In genomic region chrX:134544614-134545255, GRCh38 we compare ENCODE assay signal across 10 cellular contexts.
DNase-seq lines count a peak whose midpoint lies in the region; ATAC-seq, FAIRE-seq and TF ChIP-seq lines count a peak whose summit lies in the region.
"Had no signal": no experiment of that assay in that cellular context is flagged by ENCODE, and none has a peak within 500 bp of the region (broad histone marks: within the 10 kb centered on the region; RNA-seq: fewer than 3 reads in every experiment).

No MANE protein-coding gene starts in this region.

- H3K36me3 ChIP-seq in H1 (ENCODE audit: control insufficient read depth in 2 of 4, insufficient read depth in 4 of 4, low read length in 3 of 4), result no peaks in the 10 kb centered on the region

- no peak for DNase-seq in activated CD8-positive, alpha-beta T cell treated with anti-CD3 and anti-CD28 coated beads, Interleukin-2, amount 10 ng/mL, durations not matched to agents 7 days and 5 days
- no peak for DNase-seq in activated CD8-positive, alpha-beta T cell treated with anti-CD3 and anti-CD28 coated beads for 36 hours
- peak in 1 of 2 experiments; percentile 54 for DNase-seq in H1 (ENCODE audit: low read depth in 1 of 2, low spot score in 2 of 2)
- DNase-seq in mesothelial cell of epicardium (ENCODE audit: low spot score in 2 of 2, unreplicated experiment in 2 of 2), result peak; percentile 28 to 40
- no peak for DNase-seq in type B pancreatic cell (ENCODE audit: extremely low spot score, unreplicated experiment)
- DNase-seq in lower leg skin (ENCODE audit: low spot score in 2 of 2), result no peak
- DNase-seq in activated CD4-positive, alpha-beta T cell treated with anti-CD3 and anti-CD28 coated beads, Interleukin-2, amount 10 ng/mL, durations not matched to agents 7 days and 5 days, result no peak
- no peak for DNase-seq in SIG-M5 treated with dmso at 0.1 percent for 504 hours (lab: John Stamatoyannopoulos, UW; ENCODE audit: unreplicated experiment)
- DNase-seq: activated T-cell treated with anti-CD3 and anti-CD28 coated beads, Interleukin-2, amount 50 U/mL, for 48 hours had no signal

- intact Hi-C loops in activated CD8-positive, alpha-beta T cell treated with anti-CD3 and anti-CD28 coated beads for 36 hours (cut with micrococcal nuclease), result no loop called here
- intact Hi-C loops in lower leg skin (cut with DNase I; ENCODE audit: low total_unique reads), result no loop called here

- H3K79me1 ChIP-seq in H1 (ENCODE audit: low read depth, low read length), result no peaks in the 10 kb centered on the region

- no peak overlapping the region for H3K14ac ChIP-seq in H1 (ENCODE audit: insufficient read length)

- H4K5ac ChIP-seq in H1 (ENCODE audit: insufficient read length, low read depth, low read length), result no peak overlapping the region

- no peak for TF ChIP-seq RAD21 in H1 (IDR thresholded peaks at IDR 0.05 in 1 of 2, conservative IDR thresholded peaks at IDR 0.05 in 1 of 2; ENCODE audit: low read depth in 2 of 2, low read length in 2 of 2)

- peak overlapping the region in 2 of 4 experiments; percentile 44 to 72; a peak in 3 of 7 replicates for H3K9ac ChIP-seq in H1 (replicated peaks in 1 of 4; ENCODE audit: extremely low read depth in 1 of 4, low read depth in 3 of 4, low read length in 3 of 4)

- no peak for FAIRE-seq in H1 (lab: Jason Lieb, UNC)
- FAIRE-seq: colon had no signal

- no peak overlapping the region for H3K27ac Mint-ChIP-seq in activated CD8-positive, alpha-beta T cell treated with anti-CD3 and anti-CD28 coated beads, Interleukin-2, amount 10 ng/mL, durations not matched to agents 7 days and 5 days
- H3K27ac Mint-ChIP-seq in activated CD8-positive, alpha-beta T cell treated with anti-CD3 and anti-CD28 coated beads for 36 hours, result no peak overlapping the region
- peak overlapping the region; percentile 72 for H3K27ac Mint-ChIP-seq in mesothelial cell of epicardium
- peak overlapping the region; percentile 51 for H3K27ac Mint-ChIP-seq in type B pancreatic cell
- H3K27ac Mint-ChIP-seq in activated CD4-positive, alpha-beta T cell treated with anti-CD3 and anti-CD28 coated beads, Interleukin-2, amount 10 ng/mL, durations not matched to agents 7 days and 5 days, result no peak overlapping the region

- no peak overlapping the region for H3K23ac ChIP-seq in H1 (ENCODE audit: insufficient read length)

- no peak overlapping the region for H4K91ac ChIP-seq in H1 (replicated peaks; ENCODE audit: insufficient read length, low read length)

- no peak for TF ChIP-seq EP300 in H1 (IDR thresholded peaks at IDR 0.05; ENCODE audit: borderline replicate concordance in 1 of 2, low read depth in 2 of 2, low read length in 2 of 2)

- no peaks in the 10 kb centered on the region for H3K9me3 Mint-ChIP-seq in activated CD8-positive, alpha-beta T cell treated with anti-CD3 and anti-CD28 coated beads, Interleukin-2, amount 10 ng/mL, durations not matched to agents 7 days and 5 days (ENCODE audit: insufficient read depth)
- H3K9me3 Mint-ChIP-seq in activated CD8-positive, alpha-beta T cell treated with anti-CD3 and anti-CD28 coated beads for 36 hours, result no peaks in the 10 kb centered on the region
- H3K9me3 Mint-ChIP-seq in mesothelial cell of epicardium (peaks cover 17% of the 10 kb centered on the region), type B pancreatic cell (no peaks in the 10 kb centered on the region)
- no peaks in the 10 kb centered on the region for H3K9me3 Mint-ChIP-seq in activated CD4-positive, alpha-beta T cell treated with anti-CD3 and anti-CD28 coated beads, Interleukin-2, amount 10 ng/mL, durations not matched to agents 7 days and 5 days

- no peaks in the 10 kb centered on the region for H4K20me1 ChIP-seq in H1 (replicated peaks in 1 of 2; ENCODE audit: control insufficient read depth in 1 of 2, insufficient read depth in 2 of 2, low read length in 2 of 2)

- H3K27me3 Mint-ChIP-seq in activated CD8-positive, alpha-beta T cell treated with anti-CD3 and anti-CD28 coated beads, Interleukin-2, amount 10 ng/mL, durations not matched to agents 7 days and 5 days (ENCODE audit: low read depth), result peaks cover 9% of the 10 kb centered on the region
- peaks cover 21% of the 10 kb centered on the region for H3K27me3 Mint-ChIP-seq in activated CD8-positive, alpha-beta T cell treated with anti-CD3 and anti-CD28 coated beads for 36 hours
- peaks cover 11% of the 10 kb centered on the region for H3K27me3 Mint-ChIP-seq in mesothelial cell of epicardium (ENCODE audit: low read depth)
- peaks cover 6% of the 10 kb centered on the region for H3K27me3 Mint-ChIP-seq in type B pancreatic cell
- peaks cover 25% of the 10 kb centered on the region for H3K27me3 Mint-ChIP-seq in activated CD4-positive, alpha-beta T cell treated with anti-CD3 and anti-CD28 coated beads, Interleukin-2, amount 10 ng/mL, durations not matched to agents 7 days and 5 days

- H3K23me2 ChIP-seq in H1 (ENCODE audit: low read depth, low read length), result peaks cover 7% of the 10 kb centered on the region; the same call in 1 of the 2 replicates

- no peaks in the 10 kb centered on the region for H3K79me2 ChIP-seq in H1 (ENCODE audit: control insufficient read depth in 1 of 2, insufficient read depth in 2 of 2, low read length in 2 of 2)

- peaks cover 9% of the 10 kb centered on the region for H3K36me3 Mint-ChIP-seq in activated CD8-positive, alpha-beta T cell treated with anti-CD3 and anti-CD28 coated beads, Interleukin-2, amount 10 ng/mL, durations not matched to agents 7 days and 5 days (ENCODE audit: low read depth)
- no peaks in the 10 kb centered on the region for H3K36me3 Mint-ChIP-seq in activated CD8-positive, alpha-beta T cell treated with anti-CD3 and anti-CD28 coated beads for 36 hours (ENCODE audit: low read depth)
- H3K36me3 Mint-ChIP-seq in mesothelial cell of epicardium, result peaks cover 3% of the 10 kb centered on the region
- H3K36me3 Mint-ChIP-seq in type B pancreatic cell, result no peaks in the 10 kb centered on the region
- peaks cover 5% of the 10 kb centered on the region for H3K36me3 Mint-ChIP-seq in activated CD4-positive, alpha-beta T cell treated with anti-CD3 and anti-CD28 coated beads, Interleukin-2, amount 10 ng/mL, durations not matched to agents 7 days and 5 days (ENCODE audit: low read depth)

- peak overlapping the region; percentile 95 for H4K8ac ChIP-seq in H1 (ENCODE audit: extremely low read depth, insufficient read depth, low read length)

- H2BK5ac ChIP-seq in H1 (ENCODE audit: low read depth, low read length), result no peak overlapping the region

- no peak overlapping the region for H3K4ac ChIP-seq in H1 (replicated peaks; ENCODE audit: insufficient read length, low read depth, low read length)

- H2BK20ac ChIP-seq in H1 (ENCODE audit: low read length), result no peak overlapping the region

- H3K4me3 ChIP-seq in H1 (ENCODE audit: extremely low read depth in 1 of 4, insufficient read depth in 2 of 4, low read depth in 3 of 4, low read length in 4 of 4), result peak overlapping the region; percentile 26 to 70 (median 47)
- H3K4me3 ChIP-seq in lower leg skin (ENCODE audit: low read depth, poor library complexity, severe bottlenecking), result no peak overlapping the region

- CTCF ChIA-PET in activated CD8-positive, alpha-beta T cell treated with anti-CD3 and anti-CD28 coated beads, Interleukin-2, amount 10 ng/mL, durations not matched to agents 7 days and 5 days (lab: Charles Lee), result no interaction called here
- CTCF ChIA-PET in activated CD8-positive, alpha-beta T cell treated with anti-CD3 and anti-CD28 coated beads for 36 hours (lab: Charles Lee), result no interaction called here
- CTCF ChIA-PET in H1 (lab: Charles Lee; ENCODE audit: partially characterized antibody), result interaction anchor here (0.7 to 2.3 kb wide), 4 partner anchors 24 to 221 kb away, joined by 3 to 10 read pairs (median 4); no protein-coding TSS in a partner anchor
- CTCF ChIA-PET in activated CD4-positive, alpha-beta T cell treated with anti-CD3 and anti-CD28 coated beads, Interleukin-2, amount 10 ng/mL, durations not matched to agents 7 days and 5 days (lab: Charles Lee), result no interaction called here

- no peak for TF ChIP-seq POLR2A in H1 (IDR thresholded peaks at IDR 0.05; ENCODE audit: control extremely low read depth in 1 of 2, low read depth in 2 of 2, low read length in 2 of 2)
- no peak for TF ChIP-seq POLR2A in lower leg skin (IDR thresholded peaks at IDR 0.05)

- TF ChIP-seq CTCF in activated CD8-positive, alpha-beta T cell treated with anti-CD3 and anti-CD28 coated beads for 36 hours (IDR thresholded peaks at IDR 0.05), result no peak
- TF ChIP-seq CTCF in H1 (IDR thresholded peaks at IDR 0.05; ENCODE audit: control extremely low read depth in 1 of 3, insufficient read depth in 1 of 3, low read depth in 1 of 3, low read length in 3 of 3) (no peak), mesothelial cell of epicardium (IDR thresholded peaks at IDR 0.05; ENCODE audit: unreplicated experiment) (no peak), type B pancreatic cell (conservative IDR thresholded peaks at IDR 0.05) (no peak), lower leg skin (IDR thresholded peaks at IDR 0.05) (no peak)

- H3K27me3 ChIP-seq in H1 (replicated peaks in 1 of 4; ENCODE audit: control insufficient read depth in 3 of 4, extremely low read depth in 1 of 4, insufficient read depth in 3 of 4, low read length in 3 of 4), result peaks cover 12 to 33% (median 25%) of the 10 kb centered on the region in 4 experiments; a peak in 6 of 7 replicates

- H3K4me2 ChIP-seq in H1 (ENCODE audit: insufficient read depth in 1 of 2, low read depth in 2 of 2, low read length in 2 of 2), result peak overlapping the region; percentile 71 to 87

- peaks cover 2 to 19% (median 9%) of the 10 kb centered on the region in 4 experiments; a peak in 6 of 7 replicates for H3K4me1 ChIP-seq in H1 (replicated peaks in 1 of 4; ENCODE audit: control insufficient read depth in 3 of 4, insufficient read depth in 4 of 4, low read length in 3 of 4)

- H2BK12ac ChIP-seq in H1 (ENCODE audit: low read depth, low read length), result no peak overlapping the region

- no peak overlapping the region for H2AFZ ChIP-seq in H1 (ENCODE audit: low read length)

- H3K56ac ChIP-seq in H1 (replicated peaks; ENCODE audit: insufficient read length, low read depth, low read length), result no peak overlapping the region

- no peak for ATAC-seq in activated CD8-positive, alpha-beta T cell treated with anti-CD3 and anti-CD28 coated beads, Interleukin-2, amount 10 ng/mL, durations not matched to agents 7 days and 5 days
- ATAC-seq in activated CD8-positive, alpha-beta T cell treated with anti-CD3 and anti-CD28 coated beads for 36 hours, result no peak

- no peak overlapping the region for H2BK120ac ChIP-seq in H1 (replicated peaks; ENCODE audit: low read depth, low read length)

- 14% methylated on average over 8 of the region's 49 CpGs; no CpG with 5 or more reads in 1 of the 2 experiments for WGBS in H1 (ENCODE audit: extremely low coverage in 1 of 2, insufficient coverage in 1 of 2, insufficient read length in 1 of 2, insufficient replicate concordance in 2 of 2, low coverage in 1 of 2, low lambda C conversion rate in 2 of 2, missing lambda C conversion rate in 1 of 2), 2 experiments
- WGBS in lower leg skin, 2 donors, result 5 to 33% methylated on average over 6 to 49 of the region's 49 CpGs

- no peak overlapping the region for H2BK15ac ChIP-seq in H1 (ENCODE audit: low read length)

- H3K4me3 Mint-ChIP-seq in activated CD8-positive, alpha-beta T cell treated with anti-CD3 and anti-CD28 coated beads, Interleukin-2, amount 10 ng/mL, durations not matched to agents 7 days and 5 days, result peak overlapping the region; percentile 36
- H3K4me3 Mint-ChIP-seq in activated CD8-positive, alpha-beta T cell treated with anti-CD3 and anti-CD28 coated beads for 36 hours, result no peak overlapping the region
- peak overlapping the region; percentile 69 for H3K4me3 Mint-ChIP-seq in mesothelial cell of epicardium
- H3K4me3 Mint-ChIP-seq in type B pancreatic cell, result peak overlapping the region; percentile 79
- H3K4me3 Mint-ChIP-seq in activated CD4-positive, alpha-beta T cell treated with anti-CD3 and anti-CD28 coated beads, Interleukin-2, amount 10 ng/mL, durations not matched to agents 7 days and 5 days, result no peak overlapping the region

- H2AK5ac ChIP-seq in H1 (ENCODE audit: low read depth, low read length), result no peak overlapping the region

- H3K18ac ChIP-seq in H1 (ENCODE audit: extremely low read depth, low read length), result peak overlapping the region; percentile 32

- no peaks in the 10 kb centered on the region for H3K9me3 ChIP-seq in H1 (ENCODE audit: insufficient read depth in 2 of 2, low read depth in 1 of 2, low read length in 1 of 2)

- POLR2A ChIA-PET in activated CD8-positive, alpha-beta T cell treated with anti-CD3 and anti-CD28 coated beads, Interleukin-2, amount 10 ng/mL, durations not matched to agents 7 days and 5 days (lab: Charles Lee), result no interaction called here
- POLR2A ChIA-PET in activated CD8-positive, alpha-beta T cell treated with anti-CD3 and anti-CD28 coated beads for 36 hours (lab: Charles Lee), result interaction anchor here (1.3 kb wide), 1 partner anchor 222 kb away, joined by 3 read pairs; no protein-coding TSS in a partner anchor
- POLR2A ChIA-PET in H1 (lab: Charles Lee; ENCODE audit: partially characterized antibody), result interaction anchor here (0.7 to 1.2 kb wide), 3 partner anchors 9 to 59 kb away, joined by 3 to 4 read pairs (median 3); no protein-coding TSS in a partner anchor
- POLR2A ChIA-PET in activated CD4-positive, alpha-beta T cell treated with anti-CD3 and anti-CD28 coated beads, Interleukin-2, amount 10 ng/mL, durations not matched to agents 7 days and 5 days (lab: Charles Lee), result no interaction called here

- no peak overlapping the region for H3K27ac ChIP-seq in H1 (ENCODE audit: low read depth, low read length)

- H3K4me1 Mint-ChIP-seq in activated CD8-positive, alpha-beta T cell treated with anti-CD3 and anti-CD28 coated beads, Interleukin-2, amount 10 ng/mL, durations not matched to agents 7 days and 5 days (ENCODE audit: low read depth), result peaks cover 30% of the 10 kb centered on the region
- H3K4me1 Mint-ChIP-seq in activated CD8-positive, alpha-beta T cell treated with anti-CD3 and anti-CD28 coated beads for 36 hours (ENCODE audit: low read depth), result peaks cover 17% of the 10 kb centered on the region
- H3K4me1 Mint-ChIP-seq in mesothelial cell of epicardium (peaks cover 37% of the 10 kb centered on the region), type B pancreatic cell (ENCODE audit: unreplicated experiment) (peaks cover 15% of the 10 kb centered on the region)
- H3K4me1 Mint-ChIP-seq in activated CD4-positive, alpha-beta T cell treated with anti-CD3 and anti-CD28 coated beads, Interleukin-2, amount 10 ng/mL, durations not matched to agents 7 days and 5 days, result peaks cover 25% of the 10 kb centered on the region

Comparison
In these comparisons a context has a peak if more than half of its experiments do, and no peak if none do; other contexts are left out.
1. H3K4me3 Mint-ChIP-seq: peak in activated CD8-positive, alpha-beta T cell treated with anti-CD3 and anti-CD28 coated beads, Interleukin-2, amount 10 ng/mL, durations not matched to agents 7 days and 5 days (single experiment), mesothelial cell of epicardium (single experiment) and type B pancreatic cell (single experiment); none in activated CD8-positive, alpha-beta T cell treated with anti-CD3 and anti-CD28 coated beads for 36 hours (single experiment) and activated CD4-positive, alpha-beta T cell treated with anti-CD3 and anti-CD28 coated beads, Interleukin-2, amount 10 ng/mL, durations not matched to agents 7 days and 5 days (single experiment).
2. POLR2A ChIA-PET loops: an anchor here in activated CD8-positive, alpha-beta T cell treated with anti-CD3 and anti-CD28 coated beads for 36 hours (1.3 kb wide) and H1 (0.7 to 1.2 kb wide); none called in activated CD8-positive, alpha-beta T cell treated with anti-CD3 and anti-CD28 coated beads, Interleukin-2, amount 10 ng/mL, durations not matched to agents 7 days and 5 days and activated CD4-positive, alpha-beta T cell treated with anti-CD3 and anti-CD28 coated beads, Interleukin-2, amount 10 ng/mL, durations not matched to agents 7 days and 5 days.
3. DNase-seq: peak in mesothelial cell of epicardium (2 of 2); none in activated CD8-positive, alpha-beta T cell treated with anti-CD3 and anti-CD28 coated beads, Interleukin-2, amount 10 ng/mL, durations not matched to agents 7 days and 5 days (single experiment), activated CD8-positive, alpha-beta T cell treated with anti-CD3 and anti-CD28 coated beads for 36 hours (single experiment), type B pancreatic cell (single experiment), lower leg skin (0 of 2), activated CD4-positive, alpha-beta T cell treated with anti-CD3 and anti-CD28 coated beads, Interleukin-2, amount 10 ng/mL, durations not matched to agents 7 days and 5 days (single experiment) and SIG-M5 treated with dmso at 0.1 percent for 504 hours (single experiment).
4. H3K27ac Mint-ChIP-seq: peak in mesothelial cell of epicardium (single experiment) and type B pancreatic cell (single experiment); none in activated CD8-positive, alpha-beta T cell treated with anti-CD3 and anti-CD28 coated beads, Interleukin-2, amount 10 ng/mL, durations not matched to agents 7 days and 5 days (single experiment), activated CD8-positive, alpha-beta T cell treated with anti-CD3 and anti-CD28 coated beads for 36 hours (single experiment) and activated CD4-positive, alpha-beta T cell treated with anti-CD3 and anti-CD28 coated beads, Interleukin-2, amount 10 ng/mL, durations not matched to agents 7 days and 5 days (single experiment).